Comparison of ENCODE assay signal across 23 cellular contexts in the genomic region with DNA sequence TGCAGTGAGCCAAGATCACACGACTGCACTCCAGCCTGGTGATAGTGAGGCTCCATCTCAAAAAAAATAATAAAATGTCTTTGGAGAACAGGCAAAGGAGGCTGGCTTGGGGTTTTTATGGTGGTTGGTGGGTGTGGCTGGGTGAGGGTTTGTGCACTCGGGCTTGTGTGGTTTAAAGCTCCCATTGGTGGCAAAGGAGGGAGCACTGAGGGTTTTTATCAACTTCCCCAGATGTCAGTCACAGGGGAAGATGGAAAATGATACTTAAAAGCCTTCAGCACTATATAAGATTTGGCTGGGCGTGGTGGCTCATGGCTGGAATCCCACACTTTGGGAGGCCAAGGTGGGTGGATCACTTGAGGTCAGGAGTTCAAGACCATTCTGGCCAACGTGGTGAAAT. TPM values are rescaled to one million over a fixed set of nuclear protein-coding genes. Genes with fewer than 3 reads are reported as not detected.
A peak's percentile ranks its signal among the peaks of the same experiment; 100 is the strongest.
DNase-seq lines count a peak whose midpoint lies in the region; ATAC-seq, FAIRE-seq and TF ChIP-seq lines count a peak whose summit lies in the region.
"Had no signal": no experiment of that assay in that cellular context is flagged by ENCODE, and none has a peak within 500 bp of the region (broad histone marks: within the 10 kb centered on the region; RNA-seq: fewer than 3 reads in every experiment).

No MANE protein-coding gene starts in this region.

- no peaks in the 10 kb centered on the region for H3K27me3 ChIP-seq in K562 (ENCODE audit: control insufficient read depth in 2 of 2, insufficient read depth in 2 of 2, low read length in 2 of 2)
- H3K27me3 ChIP-seq: BLaER1 treated with 17β-estradiol and CSF1 and Interleukin-3, amounts not matched to agents 10 nM and 100 nM had no signal

- no peaks in the 10 kb centered on the region for H3K79me2 ChIP-seq in K562 (ENCODE audit: control insufficient read depth, insufficient read depth, low read length)
- no peaks in the 10 kb centered on the region for H3K79me2 ChIP-seq in OCI-LY7 (ENCODE audit: insufficient read depth, low read depth, low read length)

- H3K4me2 ChIP-seq in K562 (ENCODE audit: insufficient read depth, low read length) = no peak overlapping the region
- no peak overlapping the region for H3K4me2 ChIP-seq in OCI-LY7 (ENCODE audit: low read length)

- H3K36me3 ChIP-seq in K562 (ENCODE audit: control insufficient read depth, insufficient read depth, low read length) (no peaks in the 10 kb centered on the region), OCI-LY7 (ENCODE audit: insufficient read depth, low read length) (no peaks in the 10 kb centered on the region)
- H3K36me3 ChIP-seq: BLaER1 treated with 17β-estradiol and CSF1 and Interleukin-3, amounts not matched to agents 10 nM and 100 nM had no signal

- no peaks in the 10 kb centered on the region for H3K9me2 ChIP-seq in OCI-LY7 (ENCODE audit: insufficient read depth, low read length)

- H3K36me3 Mint-ChIP-seq in activated naive CD8-positive, alpha-beta T cell treated with anti-CD3 and anti-CD28 coated beads, Interleukin-2, amount 10 ng/mL, durations not matched to agents 7 days and 5 days = no peaks in the 10 kb centered on the region
- no peaks in the 10 kb centered on the region for H3K36me3 Mint-ChIP-seq in activated naive CD8-positive, alpha-beta T cell treated with anti-CD3 and anti-CD28 coated beads, Interleukin-2, amount 50 U/mL, for 24 hours (ENCODE audit: low read depth)
- H3K36me3 Mint-ChIP-seq: brain; memory B cell; stimulated activated effector memory CD8-positive, alpha-beta T cell treated with anti-CD3 and anti-CD28 coated beads, Interleukin-12 subunit alpha, Interleukin-12 subunit beta, amount 100 ng/mL, for 72 hours had no signal

- H3K9me1 ChIP-seq in K562 (ENCODE audit: control insufficient read depth, insufficient read depth, low read length) = no peaks in the 10 kb centered on the region

- FAIRE-seq in K562 (lab: Jason Lieb, UNC) = peak; percentile 85
- no peak for FAIRE-seq in GM12892 (lab: Jason Lieb, UNC)
- no peak for FAIRE-seq in GM12891 (lab: Jason Lieb, UNC)

- TF ChIP-seq POLR2A in K562 (conservative IDR thresholded peaks at IDR 0.05) (no peak), GM12892 (IDR thresholded peaks at IDR 0.05; ENCODE audit: low read depth, low read length) (no peak), GM12891 (IDR thresholded peaks at IDR 0.05; ENCODE audit: low read depth, low read length) (no peak)

- peak; percentile 73 for ATAC-seq in activated naive CD8-positive, alpha-beta T cell treated with anti-CD3 and anti-CD28 coated beads, Interleukin-2, amount 10 ng/mL, durations not matched to agents 7 days and 5 days (ENCODE audit: low read depth)
- no peak for ATAC-seq in activated naive CD8-positive, alpha-beta T cell treated with anti-CD3 and anti-CD28 coated beads, Interleukin-2, amount 50 U/mL, for 24 hours
- ATAC-seq in K562 = peak; percentile 75
- ATAC-seq: SK-N-SH treated with all-trans-retinoic acid at 6 μM for 48 hours; stimulated activated effector memory CD8-positive, alpha-beta T cell treated with anti-CD3 and anti-CD28 coated beads, Interleukin-12 subunit alpha, Interleukin-12 subunit beta, amount 100 ng/mL, for 72 hours had no signal

- peak overlapping the region; percentile 22 for H3K4me3 Mint-ChIP-seq in activated naive CD8-positive, alpha-beta T cell treated with anti-CD3 and anti-CD28 coated beads, Interleukin-2, amount 10 ng/mL, durations not matched to agents 7 days and 5 days
- no peak overlapping the region for H3K4me3 Mint-ChIP-seq in activated naive CD8-positive, alpha-beta T cell treated with anti-CD3 and anti-CD28 coated beads, Interleukin-2, amount 50 U/mL, for 24 hours
- H3K4me3 Mint-ChIP-seq: brain; memory B cell; stimulated activated effector memory CD8-positive, alpha-beta T cell treated with anti-CD3 and anti-CD28 coated beads, Interleukin-12 subunit alpha, Interleukin-12 subunit beta, amount 100 ng/mL, for 72 hours had no signal

- CTCF ChIA-PET in K562 (lab: Yijun Ruan, JAX; ENCODE audit: low intra/inter-chr PET ratio) = no interaction called here
- CTCF ChIA-PET in OCI-LY7 (lab: Charles Lee; ENCODE audit: unreplicated experiment) = interaction anchor here (0.6 kb wide), 1 partner anchor 1156 kb away, joined by 7 read pairs; no protein-coding TSS in a partner anchor

- H4K20me1 ChIP-seq in K562 (replicated peaks; ENCODE audit: control insufficient read depth, insufficient read depth, low read length) = no peaks in the 10 kb centered on the region
- H4K20me1 ChIP-seq in OCI-LY7 (ENCODE audit: insufficient read depth, low read length) = no peaks in the 10 kb centered on the region
- H4K20me1 ChIP-seq: BLaER1 treated with 17β-estradiol and CSF1 and Interleukin-3, amounts not matched to agents 10 nM and 100 nM had no signal

- intact Hi-C loops in K562 (cut with micrococcal nuclease) = no loop called here
- intact Hi-C loops in OCI-LY7 (cut with micrococcal nuclease; ENCODE audit: unreplicated experiment) = no loop called here

- TF ChIP-seq EP300 in K562 (IDR thresholded peaks at IDR 0.05; ENCODE audit: low read length) = peak; percentile 25; the same call in 1 of the 2 replicates

- no peak for TF ChIP-seq CTCF in K562 (IDR thresholded peaks at IDR 0.05 in 2 of 3, conservative IDR thresholded peaks at IDR 0.05 in 1 of 3; ENCODE audit: insufficient read depth in 2 of 3, low read depth in 1 of 3, low read length in 3 of 3)
- no peak for TF ChIP-seq CTCF in GM13976 (IDR thresholded peaks at IDR 0.05; ENCODE audit: borderline replicate concordance, control extremely low read depth, extremely low read depth, insufficient read depth, missing control alignments)
- no peak for TF ChIP-seq CTCF in OCI-LY7 (conservative IDR thresholded peaks at IDR 0.05; ENCODE audit: low read length)

- WGBS in K562 (ENCODE audit: insufficient coverage, low coverage, missing lambda C conversion rate) = 0% methylated on average over 4 of the region's 4 CpGs

- no peak for TF ChIP-seq RAD21 in K562 (CRISPR knock-in tag; conservative IDR thresholded peaks at IDR 0.05 in 1 of 2, IDR thresholded peaks at IDR 0.05 in 1 of 2)

- H3K27ac ChIP-seq in K562 (ENCODE audit: extremely low read depth, low read depth, low read length) (no peak overlapping the region), OCI-LY7 (ENCODE audit: low read depth, low read length, poor library complexity, severe bottlenecking) (no peak overlapping the region)
- H3K27ac ChIP-seq: BLaER1 treated with 17β-estradiol and CSF1 and Interleukin-3, amounts not matched to agents 10 nM and 100 nM; skin epidermis had no signal

- in situ Hi-C loops in K562 (cut with MboI) (no loop called here), GM13976 (cut with MboI; ENCODE audit: low sequenced_read_pairs, unreplicated experiment) (no loop called here)

- POLR2A ChIA-PET in activated naive CD8-positive, alpha-beta T cell treated with anti-CD3 and anti-CD28 coated beads, Interleukin-2, amount 10 ng/mL, durations not matched to agents 7 days and 5 days (lab: Charles Lee) = interaction anchor here (0.6 to 1.6 kb wide), 4 partner anchors 24 to 373 kb away, joined by 3 to 6 read pairs (median 3); no protein-coding TSS in a partner anchor
- POLR2A ChIA-PET in K562 (lab: Yijun Ruan, JAX) = interaction anchor here (1.5 kb wide), 1 partner anchor 25 kb away, joined by 6 read pairs; no protein-coding TSS in a partner anchor
- POLR2A ChIA-PET in OCI-LY7 (lab: Charles Lee) = no interaction called here

- peak; percentile 47 for DNase-seq in activated naive CD8-positive, alpha-beta T cell treated with anti-CD3 and anti-CD28 coated beads, Interleukin-2, amount 10 ng/mL, durations not matched to agents 7 days and 5 days
- DNase-seq in activated naive CD8-positive, alpha-beta T cell treated with anti-CD3 and anti-CD28 coated beads, Interleukin-2, amount 50 U/mL, for 24 hours = no peak
- DNase-seq in OCI-M2 (lab: John Stamatoyannopoulos, UW; ENCODE audit: unreplicated experiment) (peak; percentile 35), K562 (ENCODE audit: extremely low read depth in 1 of 4, low spot score in 3 of 4) (peak in 3 of 4 experiments; percentile 18 to 84 (median 62)), GM12892 (ENCODE audit: insufficient read length) (no peak), GM12891 (ENCODE audit: insufficient read length, low spot score) (no peak), GM13976 (ENCODE audit: low spot score) (no peak), OCI-LY7 (ENCODE audit: low spot score) (no peak)
- DNase-seq: ACHN; Caco-2; DMS79 treated with DMSO at 0.1 percent for 48 hours; H7; Kasumi-1; NCI-H1092 treated with DMSO at 0.1 percent for 48 hours; NCI-H1930; NCI-H526 treated with DMSO at 0.1 percent for 48 hours; stimulated activated CD4-positive, alpha-beta T cell treated with anti-CD3 and anti-CD28 coated beads, Interleukin-1b, Interleukin-23, amount 100 ng/mL, for 48 hours had no signal

- peaks cover 11% of the 10 kb centered on the region for H3K4me1 Mint-ChIP-seq in activated naive CD8-positive, alpha-beta T cell treated with anti-CD3 and anti-CD28 coated beads, Interleukin-2, amount 10 ng/mL, durations not matched to agents 7 days and 5 days
- peaks cover 3% of the 10 kb centered on the region for H3K4me1 Mint-ChIP-seq in activated naive CD8-positive, alpha-beta T cell treated with anti-CD3 and anti-CD28 coated beads, Interleukin-2, amount 50 U/mL, for 24 hours
- H3K4me1 Mint-ChIP-seq: brain; memory B cell; stimulated activated effector memory CD8-positive, alpha-beta T cell treated with anti-CD3 and anti-CD28 coated beads, Interleukin-12 subunit alpha, Interleukin-12 subunit beta, amount 100 ng/mL, for 72 hours had no signal

- H3K4me3 ChIP-seq in K562 (no peak overlapping the region), OCI-LY7 (ENCODE audit: low read depth, low read length, poor library complexity, severe bottlenecking) (no peak overlapping the region)
- H3K4me3 ChIP-seq: BLaER1 treated with 17β-estradiol and CSF1 and Interleukin-3, amounts not matched to agents 10 nM and 100 nM; skin epidermis had no signal

- peak overlapping the region; percentile 58 for H3K27ac Mint-ChIP-seq in activated naive CD8-positive, alpha-beta T cell treated with anti-CD3 and anti-CD28 coated beads, Interleukin-2, amount 10 ng/mL, durations not matched to agents 7 days and 5 days
- H3K27ac Mint-ChIP-seq in activated naive CD8-positive, alpha-beta T cell treated with anti-CD3 and anti-CD28 coated beads, Interleukin-2, amount 50 U/mL, for 24 hours = no peak overlapping the region
- H3K27ac Mint-ChIP-seq: brain; memory B cell; stimulated activated effector memory CD8-positive, alpha-beta T cell treated with anti-CD3 and anti-CD28 coated beads, Interleukin-12 subunit alpha, Interleukin-12 subunit beta, amount 100 ng/mL, for 72 hours had no signal

- H2AFZ ChIP-seq in K562 (ENCODE audit: low read depth, low read length) (no peak overlapping the region), OCI-LY7 (ENCODE audit: low read length) (no peak overlapping the region)

- no peaks in the 10 kb centered on the region for H3K27me3 Mint-ChIP-seq in activated naive CD8-positive, alpha-beta T cell treated with anti-CD3 and anti-CD28 coated beads, Interleukin-2, amount 10 ng/mL, durations not matched to agents 7 days and 5 days
- no peaks in the 10 kb centered on the region for H3K27me3 Mint-ChIP-seq in activated naive CD8-positive, alpha-beta T cell treated with anti-CD3 and anti-CD28 coated beads, Interleukin-2, amount 50 U/mL, for 24 hours

- peaks cover 4 to 17% of the 10 kb centered on the region in 2 experiments; a peak in 3 of 5 replicates for H3K4me1 ChIP-seq in K562 (replicated peaks in 1 of 2; ENCODE audit: control insufficient read depth in 2 of 2, insufficient read depth in 2 of 2, low read length in 2 of 2)
- no peaks in the 10 kb centered on the region for H3K4me1 ChIP-seq in OCI-LY7 (ENCODE audit: insufficient read depth, low read length, poor library complexity, severe bottlenecking)
- H3K4me1 ChIP-seq: Caco-2 had no signal

- H3K9me3 Mint-ChIP-seq in activated naive CD8-positive, alpha-beta T cell treated with anti-CD3 and anti-CD28 coated beads, Interleukin-2, amount 10 ng/mL, durations not matched to agents 7 days and 5 days = no peaks in the 10 kb centered on the region
- H3K9me3 Mint-ChIP-seq in activated naive CD8-positive, alpha-beta T cell treated with anti-CD3 and anti-CD28 coated beads, Interleukin-2, amount 50 U/mL, for 24 hours = no peaks in the 10 kb centered on the region
- H3K9me3 Mint-ChIP-seq: memory B cell; stimulated activated effector memory CD8-positive, alpha-beta T cell treated with anti-CD3 and anti-CD28 coated beads, Interleukin-12 subunit alpha, Interleukin-12 subunit beta, amount 100 ng/mL, for 72 hours had no signal

- H3K9ac ChIP-seq in K562 (ENCODE audit: insufficient read depth in 1 of 2, low read depth in 2 of 2, low read length in 2 of 2) = no peak overlapping the region
- H3K9ac ChIP-seq: BLaER1 treated with 17β-estradiol and CSF1 and Interleukin-3, amounts not matched to agents 10 nM and 100 nM had no signal

- BruUV-seq in K562 (replicated peaks; lab: Mats Ljungman, UMichigan) = no TSS peak
- no TSS peak for BruUV-seq in OCI-LY7 (replicated peaks; lab: Mats Ljungman, UMichigan)

- H3K9me3 ChIP-seq in K562 (replicated peaks; ENCODE audit: control insufficient read depth, insufficient read depth, low read depth, low read length) (no peaks in the 10 kb centered on the region), OCI-LY7 (ENCODE audit: low read length) (no peaks in the 10 kb centered on the region)
- H3K9me3 ChIP-seq: Caco-2 had no signal

RNA-seq across cellular contexts. Expression of a gene that starts 16.3 kb away (rescaled TPM):
- 10 to 100 TPM; 50.0 to 55.0 TPM for total RNA-seq in activated naive CD8-positive, alpha-beta T cell treated with anti-CD3 and anti-CD28 coated beads, Interleukin-2, amount 10 ng/mL, durations not matched to agents 7 days and 5 days
- 121 and 161 TPM in 2 replicates for total RNA-seq in K562 (2011; cell fraction: chromatin; rRNA removed; ENCODE audit: low replicate concordance)
- total RNA-seq in K562 (2011; cell fraction: nucleolus; rRNA removed) = 71.5 and 73.4 TPM in 2 replicates
- total RNA-seq in K562 (2011; cell fraction: nucleoplasm; rRNA removed) = 64.7 and 80.1 TPM in 2 replicates
- total RNA-seq in K562 (2014; rRNA removed) = 18.9 and 19.1 TPM in 2 replicates
- total RNA-seq in K562 (2014; rRNA removed; fragmentation: Illumina TruSeq; extraction: Trizol) = 23.4 and 24.0 TPM in 2 replicates
- total RNA-seq in K562 (2015; rRNA removed; fragmentation: Illumina TruSeq; extraction: Trizol) = 25.5 and 27.0 TPM in 2 replicates
- 30.6 and 31.5 TPM in 2 replicates for total RNA-seq in K562 (2021)
- polyA plus RNA-seq in K562 (2011; rRNA removed) = 31.3 and 35.0 TPM in 2 replicates
- 17.2 and 17.8 TPM in 2 replicates for polyA plus RNA-seq in K562 (2011; cell fraction: cytosol; rRNA removed)
- polyA plus RNA-seq in K562 (2011; cell fraction: nucleus; rRNA removed) = 91.1 and 92.7 TPM in 2 replicates
- 19.2 and 26.1 TPM in 2 replicates for polyA plus RNA-seq in K562 (2012)
- 24.7 and 25.5 TPM in 2 replicates for polyA plus RNA-seq in K562 (2014; fragmentation: Illumina TruSeq; extraction: Trizol)
- 1 to 10 TPM; 5.0 to 8.8 TPM for polyA plus RNA-seq in K562 (2014; fragmentation: Nextera tagmentation; extraction: Ambion mirVana)
- 28.6 and 32.1 TPM in 2 replicates for polyA plus RNA-seq in K562 (2014; rRNA removed)
- 48.7 and 53.2 TPM in 2 replicates for polyA minus RNA-seq in K562 (2011; rRNA and poly(A)+ RNA removed)
- polyA minus RNA-seq in K562 (2011; cell fraction: cytosol; rRNA and poly(A)+ RNA removed) = 20.9 and 22.3 TPM in 2 replicates
- polyA minus RNA-seq in K562 (2011; cell fraction: nucleus; rRNA and poly(A)+ RNA removed) = 38.4 and 70.9 TPM in 2 replicates
- 22.2 TPM for polyA plus RNA-seq in GM12892 (2012; ENCODE audit: missing spikeins)
- 19.2 TPM for polyA plus RNA-seq in GM12891 (2012; ENCODE audit: low read depth, missing spikeins)
- 28.6 and 29.4 TPM in 2 replicates for total RNA-seq in OCI-LY7 (2014; rRNA removed; shearing (Covaris generic))
- total RNA-seq in OCI-LY7 (2022) = 29.8 and 32.6 TPM in 2 replicates

Comparison
In these comparisons a context has a peak if more than half of its experiments do, and no peak if none do; other contexts are left out.
1. DNase-seq: peak in activated naive CD8-positive, alpha-beta T cell treated with anti-CD3 and anti-CD28 coated beads, Interleukin-2, amount 10 ng/mL, durations not matched to agents 7 days and 5 days (single experiment), OCI-M2 (single experiment) and K562 (3 of 4); none in activated naive CD8-positive, alpha-beta T cell treated with anti-CD3 and anti-CD28 coated beads, Interleukin-2, amount 50 U/mL, for 24 hours (single experiment), GM12892 (single experiment), GM12891 (single experiment), GM13976 (single experiment) and OCI-LY7 (single experiment).